ENCODE assay signal across 11 cellular contexts in genomic region chr11:35179466-35180135, GRCh38. TPM values are rescaled to one million over a fixed set of nuclear protein-coding genes. Genes with fewer than 3 reads are reported as not detected.
DNase-seq lines count a peak whose midpoint lies in the region; ATAC-seq and TF ChIP-seq lines count a peak whose summit lies in the region.
"Had no signal": no experiment of that assay in that cellular context is flagged by ENCODE, and none has a peak within 500 bp of the region (broad histone marks: within the 10 kb centered on the region; RNA-seq: fewer than 3 reads in every experiment).

No MANE protein-coding gene starts in this region.

- H3K27ac Mint-ChIP-seq in IgD-negative memory B cell: peak overlapping the region; percentile 5 to 82 (median 69)
- H3K27ac Mint-ChIP-seq in central memory CD8-positive, alpha-beta T cell (ENCODE audit: low read depth): peak overlapping the region; percentile 95
- peak overlapping the region; percentile 65 for H3K27ac Mint-ChIP-seq in neural crest cell (ENCODE audit: unreplicated experiment)

- no peaks in the 10 kb centered on the region for H3K27me3 Mint-ChIP-seq in IgD-negative memory B cell
- H3K27me3 Mint-ChIP-seq in central memory CD8-positive, alpha-beta T cell: no peaks in the 10 kb centered on the region
- no peaks in the 10 kb centered on the region for H3K27me3 Mint-ChIP-seq in neural crest cell (ENCODE audit: low read depth)

- H3K4me1 ChIP-seq in testis: no peaks in the 10 kb centered on the region

- no peaks in the 10 kb centered on the region for H3K9me3 Mint-ChIP-seq in IgD-negative memory B cell
- H3K9me3 Mint-ChIP-seq in central memory CD8-positive, alpha-beta T cell: no peaks in the 10 kb centered on the region
- no peaks in the 10 kb centered on the region for H3K9me3 Mint-ChIP-seq in neural crest cell

- H3K27me3 ChIP-seq in testis: no peaks in the 10 kb centered on the region
- H3K27me3 ChIP-seq: hepatocyte had no signal

- H3K36me3 Mint-ChIP-seq in IgD-negative memory B cell: peaks cover 23% of the 10 kb centered on the region
- H3K36me3 Mint-ChIP-seq in central memory CD8-positive, alpha-beta T cell (ENCODE audit: insufficient read depth): peaks cover 88% of the 10 kb centered on the region
- H3K36me3 Mint-ChIP-seq in neural crest cell (ENCODE audit: low read depth): no peaks in the 10 kb centered on the region

- TF ChIP-seq CTCF in neural crest cell (conservative IDR thresholded peaks at IDR 0.05): no peak
- TF ChIP-seq CTCF in testis (IDR thresholded peaks at IDR 0.05): no peak

- intact Hi-C loops in testis (cut with DNase I; ENCODE audit: low total_unique reads): no loop called here

- H3K4me1 Mint-ChIP-seq in IgD-negative memory B cell (peaks cover 43 to 59% (median 58%) of the 10 kb centered on the region in 3 donors), neural crest cell (peaks cover 45% of the 10 kb centered on the region)
- peaks cover 86% of the 10 kb centered on the region for H3K4me1 Mint-ChIP-seq in central memory CD8-positive, alpha-beta T cell

- no peaks in the 10 kb centered on the region for H3K36me3 ChIP-seq in testis (ENCODE audit: low read depth, missing control alignments)

- H3K4me3 Mint-ChIP-seq in IgD-negative memory B cell (peak overlapping the region in 2 of 4 donors; percentile 12 to 13), neural crest cell (no peak overlapping the region)
- peak overlapping the region; percentile 23 for H3K4me3 Mint-ChIP-seq in central memory CD8-positive, alpha-beta T cell

- H3K27ac ChIP-seq in testis: no peak overlapping the region
- H3K27ac ChIP-seq: hepatocyte had no signal

- peak; percentile 28 for DNase-seq in Ammon's horn (ENCODE audit: low spot score)
- DNase-seq in central memory CD8-positive, alpha-beta T cell (ENCODE audit: low spot score in 2 of 2): no peak
- no peak for DNase-seq in neural crest cell (ENCODE audit: low read depth, low spot score)
- DNase-seq in middle frontal gyrus (ENCODE audit: extremely low spot score, low spot score): no peak
- no peak for DNase-seq in NOMO-1 treated with DMSO at 0.1 percent for 48 hours (lab: John Stamatoyannopoulos, UW; ENCODE audit: unreplicated experiment)
- no peak for DNase-seq in testis
- DNase-seq: SHP77 had no signal

- no peaks in the 10 kb centered on the region for H3K9me3 ChIP-seq in testis

- no peak for ATAC-seq in central memory CD8-positive, alpha-beta T cell (replicated peaks; ENCODE audit: extremely low read depth, poor library complexity, severe bottlenecking)
- no peak for ATAC-seq in HG02588 (IDR thresholded peaks at IDR 0.05; ENCODE audit: unreplicated experiment)
- ATAC-seq: HepG2 had no signal

- no peak overlapping the region for H3K4me3 ChIP-seq in testis
- H3K4me3 ChIP-seq: hepatocyte had no signal

- no peak for TF ChIP-seq POLR2A in testis (IDR thresholded peaks at IDR 0.05)

- 71 to 72% methylated on average over 2 of the region's 2 CpGs for WGBS in testis, 2 donors

RNA-seq across cellular contexts. Expression of gene CD44, which starts 40.6 kb away (rescaled TPM):
- 176 TPM for polyA plus RNA-seq in IgD-negative memory B cell
- 0.65 and 1.4 TPM in 2 replicates for total RNA-seq in neural crest cell
- total RNA-seq in testis: 10 to 100 TPM in 1 of 2 donors, 1 to 10 TPM in 1; 4.0 to 13.4 TPM
- 44.5 TPM for polyA plus RNA-seq in testis (ENCODE audit: insufficient read depth, low read depth, low replicate concordance)
